Comparison of ENCODE assay signal across 12 cellular contexts in the genomic region with DNA sequence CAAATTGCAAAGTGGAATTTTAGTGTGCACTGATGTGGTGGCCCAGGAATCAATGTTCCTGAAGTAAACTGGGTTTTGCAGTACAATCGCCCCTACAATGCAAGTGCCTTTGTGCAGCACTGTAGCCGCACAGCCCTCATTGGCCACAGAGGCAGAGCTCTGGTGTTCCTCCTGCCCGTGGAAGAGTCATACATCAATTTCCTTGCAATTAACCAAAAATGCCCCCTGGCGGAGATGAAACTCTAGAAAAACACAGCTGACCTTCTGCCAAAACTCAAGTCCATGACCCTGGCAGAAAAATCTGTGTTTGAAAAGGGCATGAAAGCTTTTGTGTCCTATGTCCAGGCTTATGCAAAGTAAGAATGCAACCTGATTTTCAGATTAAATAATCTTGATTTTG.
DNase-seq lines count a peak whose midpoint lies in the region; ATAC-seq and TF ChIP-seq lines count a peak whose summit lies in the region.
"Had no signal": no experiment of that assay in that cellular context is flagged by ENCODE, and none has a peak within 500 bp of the region (broad histone marks: within the 10 kb centered on the region; RNA-seq: fewer than 3 reads in every experiment).

No MANE protein-coding gene starts in this region.

- no peak overlapping the region for H3K4me3 ChIP-seq in foreskin fibroblast (ENCODE audit: low read depth in 1 of 2, low read length in 2 of 2)

- peak; percentile 38; the same call in 1 of the 3 replicates for ATAC-seq in SK-N-SH treated with all-trans-retinoic acid at 6 μM for 48 hours
- ATAC-seq: CD8-positive, alpha-beta T cell; naive thymus-derived CD8-positive, alpha-beta T cell had no signal

- TF ChIP-seq CTCF in foreskin fibroblast (IDR thresholded peaks at IDR 0.05; ENCODE audit: low read depth, low read length): peak; percentile 6

- DNase-seq in COLO829 (ENCODE audit: low spot score) (peak; percentile 29), HT-29 (ENCODE audit: low spot score) (peak; percentile 45), foreskin fibroblast (peak; percentile 0 to 1), NCI-H187 treated with DMSO at 0.1 percent for 48 hours (lab: John Stamatoyannopoulos, UW) (no peak), NCI-H446 treated with DMSO at 0.1 percent for 48 hours (lab: John Stamatoyannopoulos, UW) (no peak), SW480 (ENCODE audit: low spot score) (no peak), NCI-H1417 treated with DMSO at 0.1 percent for 48 hours (lab: John Stamatoyannopoulos, UW) (no peak)
- DNase-seq: activated T-cell treated with anti-CD3 and anti-CD28 coated beads, Interleukin-2, amount 50 U/mL, for 24 hours; CD8-positive, alpha-beta T cell; naive thymus-derived CD8-positive, alpha-beta T cell; WERI-Rb-1 had no signal

TF ChIP-seq in SK-N-SH treated with all-trans-retinoic acid at 6 μM for 48 hours, 23 proteins besides CTCF, POLR2A, EP300 and RAD21:
- no peak for TF ChIP-seq PATZ1 (CRISPR knock-in tag; IDR thresholded peaks at IDR 0.05; ENCODE audit: borderline replicate concordance)
- TF ChIP-seq CSDC2 (CRISPR knock-in tag; IDR thresholded peaks at IDR 0.05): no peak
- no peak for TF ChIP-seq ZC3H10 (CRISPR knock-in tag; IDR thresholded peaks at IDR 0.05)
- TF ChIP-seq ISL1 (CRISPR knock-in tag; IDR thresholded peaks at IDR 0.05): no peak
- no peak for TF ChIP-seq SNAI2 (CRISPR knock-in tag; IDR thresholded peaks at IDR 0.05)
- TF ChIP-seq CREB5 (CRISPR knock-in tag; IDR thresholded peaks at IDR 0.05; ENCODE audit: low read depth): no peak
- TF ChIP-seq ZNF70 (CRISPR knock-in tag; IDR thresholded peaks at IDR 0.05): no peak
- no peak for TF ChIP-seq ZFP30 (CRISPR knock-in tag; IDR thresholded peaks at IDR 0.05)
- TF ChIP-seq OSR1 (CRISPR knock-in tag; IDR thresholded peaks at IDR 0.05): no peak
- no peak for TF ChIP-seq TOX (CRISPR knock-in tag; IDR thresholded peaks at IDR 0.05; ENCODE audit: borderline replicate concordance)
- TF ChIP-seq, protein P1, sequence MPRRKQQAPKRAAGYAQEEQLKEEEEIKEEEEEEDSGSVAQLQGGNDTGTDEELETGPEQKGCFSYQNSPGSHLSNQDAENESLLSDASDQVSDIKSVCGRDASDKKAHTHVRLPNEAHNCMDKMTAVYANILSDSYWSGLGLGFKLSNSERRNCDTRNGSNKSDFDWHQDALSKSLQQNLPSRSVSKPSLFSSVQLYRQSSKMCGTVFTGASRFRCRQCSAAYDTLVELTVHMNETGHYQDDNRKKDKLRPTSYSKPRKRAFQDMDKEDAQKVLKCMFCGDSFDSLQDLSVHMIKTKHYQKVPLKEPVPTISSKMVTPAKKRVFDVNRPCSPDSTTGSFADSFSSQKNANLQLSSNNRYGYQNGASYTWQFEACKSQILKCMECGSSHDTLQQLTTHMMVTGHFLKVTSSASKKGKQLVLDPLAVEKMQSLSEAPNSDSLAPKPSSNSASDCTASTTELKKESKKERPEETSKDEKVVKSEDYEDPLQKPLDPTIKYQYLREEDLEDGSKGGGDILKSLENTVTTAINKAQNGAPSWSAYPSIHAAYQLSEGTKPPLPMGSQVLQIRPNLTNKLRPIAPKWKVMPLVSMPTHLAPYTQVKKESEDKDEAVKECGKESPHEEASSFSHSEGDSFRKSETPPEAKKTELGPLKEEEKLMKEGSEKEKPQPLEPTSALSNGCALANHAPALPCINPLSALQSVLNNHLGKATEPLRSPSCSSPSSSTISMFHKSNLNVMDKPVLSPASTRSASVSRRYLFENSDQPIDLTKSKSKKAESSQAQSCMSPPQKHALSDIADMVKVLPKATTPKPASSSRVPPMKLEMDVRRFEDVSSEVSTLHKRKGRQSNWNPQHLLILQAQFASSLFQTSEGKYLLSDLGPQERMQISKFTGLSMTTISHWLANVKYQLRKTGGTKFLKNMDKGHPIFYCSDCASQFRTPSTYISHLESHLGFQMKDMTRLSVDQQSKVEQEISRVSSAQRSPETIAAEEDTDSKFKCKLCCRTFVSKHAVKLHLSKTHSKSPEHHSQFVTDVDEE (CRISPR knock-in tag; IDR thresholded peaks at IDR 0.05): no peak
- TF ChIP-seq ZNF565 (CRISPR knock-in tag; conservative IDR thresholded peaks at IDR 0.05; ENCODE audit: low read depth): no peak
- no peak for TF ChIP-seq TCF4 (CRISPR knock-in tag; IDR thresholded peaks at IDR 0.05; ENCODE audit: borderline replicate concordance)
- no peak for TF ChIP-seq CSRNP3 (CRISPR knock-in tag; IDR thresholded peaks at IDR 0.05)
- no peak for TF ChIP-seq RARB (CRISPR knock-in tag; IDR thresholded peaks at IDR 0.05)
- TF ChIP-seq GLIS3 (CRISPR knock-in tag; IDR thresholded peaks at IDR 0.05): no peak
- TF ChIP-seq BACH2 (CRISPR knock-in tag; IDR thresholded peaks at IDR 0.05; ENCODE audit: borderline replicate concordance): no peak
- no peak for TF ChIP-seq ARNTL (CRISPR knock-in tag; IDR thresholded peaks at IDR 0.05; ENCODE audit: borderline replicate concordance, low read depth)

Comparison
In these comparisons a context has a peak if more than half of its experiments do, and no peak if none do; other contexts are left out.
1. DNase-seq: peak in COLO829 (single experiment), HT-29 (single experiment) and foreskin fibroblast (2 of 2); none in NCI-H187 treated with DMSO at 0.1 percent for 48 hours (single experiment), NCI-H446 treated with DMSO at 0.1 percent for 48 hours (single experiment), SW480 (single experiment) and NCI-H1417 treated with DMSO at 0.1 percent for 48 hours (single experiment).